In the genomic region with DNA sequence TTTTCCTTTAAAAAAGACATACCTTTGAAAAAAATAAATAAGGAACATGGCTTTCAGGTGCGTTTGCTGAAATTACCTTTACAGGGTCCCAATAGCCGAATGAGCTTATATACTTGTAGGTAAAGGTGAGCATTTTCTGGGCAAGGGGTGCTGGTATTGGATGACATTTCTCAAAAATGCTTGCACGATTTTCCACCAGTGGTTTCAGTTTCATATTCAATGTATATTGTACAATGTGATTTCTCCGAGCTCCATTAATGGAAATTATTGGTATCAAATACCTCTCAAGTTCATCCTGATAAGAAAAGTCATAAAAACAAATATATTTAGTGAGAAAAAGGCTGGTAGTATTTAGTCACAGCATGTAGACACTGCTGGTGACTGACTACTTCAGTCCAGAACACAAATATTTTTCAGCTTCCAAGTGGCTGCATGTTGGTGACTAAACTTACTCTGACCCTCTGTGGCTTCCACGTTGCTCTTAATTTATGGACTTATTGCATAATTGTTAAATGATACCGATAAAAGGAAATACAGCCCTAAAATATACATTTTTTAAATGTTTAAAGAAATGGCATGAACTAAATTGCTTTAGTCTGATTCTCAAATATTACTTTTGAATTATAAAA, we compare ENCODE assay signal across 12 cellular contexts. TPM values are rescaled to one million over a fixed set of nuclear protein-coding genes. Genes with fewer than 3 reads are reported as not detected.
DNase-seq lines count a peak whose midpoint lies in the region; ATAC-seq and TF ChIP-seq lines count a peak whose summit lies in the region.
"Had no signal": no experiment of that assay in that cellular context is flagged by ENCODE, and none has a peak within 500 bp of the region (broad histone marks: within the 10 kb centered on the region; RNA-seq: fewer than 3 reads in every experiment).

No MANE protein-coding gene starts in this region.

- peak overlapping the region; percentile 25 for H3K4me3 ChIP-seq in CD8-positive, alpha-beta memory T cell (ENCODE audit: low read length)
- peak overlapping the region; percentile 32 for H3K4me3 ChIP-seq in MM.1S (ENCODE audit: low read length)

- H3K4me1 Mint-ChIP-seq in CD8-positive, alpha-beta memory T cell: peaks cover 27 to 29% (median 28%) of the 10 kb centered on the region in 3 donors
- peaks cover 27% of the 10 kb centered on the region for H3K4me1 Mint-ChIP-seq in activated CD8-positive, alpha-beta T cell treated with anti-CD3 and anti-CD28 coated beads for 36 hours (ENCODE audit: low read depth)
- peaks cover 17 to 36% (median 31%) of the 10 kb centered on the region in 4 donors for H3K4me1 Mint-ChIP-seq in naive thymus-derived CD8-positive, alpha-beta T cell
- H3K4me1 Mint-ChIP-seq in MCF 10A (ENCODE audit: insufficient read depth, unreplicated experiment): peaks cover 6% of the 10 kb centered on the region

- peak; percentile 69 for ATAC-seq in activated CD8-positive, alpha-beta T cell treated with anti-CD3 and anti-CD28 coated beads for 36 hours
- ATAC-seq in naive thymus-derived CD8-positive, alpha-beta T cell: peak in 1 of 2 donors; percentile 46
- ATAC-seq: left cardiac atrium had no signal

- peak overlapping the region; percentile 33 to 75 (median 67) for H3K4me3 Mint-ChIP-seq in CD8-positive, alpha-beta memory T cell
- peak overlapping the region; percentile 15 for H3K4me3 Mint-ChIP-seq in activated CD8-positive, alpha-beta T cell treated with anti-CD3 and anti-CD28 coated beads for 36 hours
- H3K4me3 Mint-ChIP-seq in naive thymus-derived CD8-positive, alpha-beta T cell: peak overlapping the region; percentile 63 to 88 (median 78)
- no peak overlapping the region for H3K4me3 Mint-ChIP-seq in MCF 10A (ENCODE audit: unreplicated experiment)

- no peak for DNase-seq in CD8-positive, alpha-beta memory T cell
- DNase-seq in MM.1S (peak; percentile 33), NCI-H2196 (lab: John Stamatoyannopoulos, UW; ENCODE audit: unreplicated experiment) (no peak), MCF 10A (ENCODE audit: unreplicated experiment) (no peak), DMS153 treated with DMSO at 0.1 percent for 48 hours (lab: John Stamatoyannopoulos, UW; ENCODE audit: unreplicated experiment) (no peak)
- peak; percentile 11 for DNase-seq in activated CD8-positive, alpha-beta T cell treated with anti-CD3 and anti-CD28 coated beads for 36 hours
- DNase-seq in naive thymus-derived CD8-positive, alpha-beta T cell: peak in 2 of 10 donors; percentile 11 to 14
- DNase-seq: foreskin melanocyte; left cardiac atrium; nucleus accumbens; stimulated activated CD4-positive, alpha-beta T cell treated with anti-CD3 and anti-CD28 coated beads, Interleukin-1b, Interleukin-23, amount 100 ng/mL, for 48 hours; substantia nigra had no signal

- TF ChIP-seq CTCF in MM.1S (IDR thresholded peaks at IDR 0.05; ENCODE audit: low read length) (no peak), MCF 10A (IDR thresholded peaks at IDR 0.05; ENCODE audit: unreplicated experiment) (no peak)
- TF ChIP-seq CTCF in activated CD8-positive, alpha-beta T cell treated with anti-CD3 and anti-CD28 coated beads for 36 hours (IDR thresholded peaks at IDR 0.05): no peak

- no peaks in the 10 kb centered on the region for H3K9me3 ChIP-seq in CD8-positive, alpha-beta memory T cell (ENCODE audit: low read length)
- H3K9me3 ChIP-seq in MM.1S (replicated peaks; ENCODE audit: insufficient read depth, low read length): no peaks in the 10 kb centered on the region

- no peaks in the 10 kb centered on the region for H3F3A ChIP-seq in MM.1S (ENCODE audit: insufficient read depth, low read length)

- no peaks in the 10 kb centered on the region for H3K9me2 ChIP-seq in MM.1S (replicated peaks; ENCODE audit: insufficient read depth, low read length)

- POLR2A ChIA-PET in CD8-positive, alpha-beta memory T cell (lab: Charles Lee): no interaction called here
- POLR2A ChIA-PET in activated CD8-positive, alpha-beta T cell treated with anti-CD3 and anti-CD28 coated beads for 36 hours (lab: Charles Lee): interaction anchor here (0.9 to 1.0 kb wide), 2 partner anchors 17 to 24 kb away, joined by 3 read pairs; no protein-coding TSS in a partner anchor
- POLR2A ChIA-PET in naive thymus-derived CD8-positive, alpha-beta T cell (lab: Charles Lee): interaction anchor here (1.3 kb wide), 1 partner anchor 25 kb away, joined by 5 read pairs; no protein-coding TSS in a partner anchor
- POLR2A ChIA-PET in MCF 10A (lab: Yijun Ruan, JAX): interaction anchor here (0.7 kb wide), 1 partner anchor 625 kb away, joined by 3 read pairs; no protein-coding TSS in a partner anchor

- H3K79me2 ChIP-seq in MM.1S (ENCODE audit: low read length): no peaks in the 10 kb centered on the region

- H3K9ac ChIP-seq in MM.1S (ENCODE audit: low read length): no peak overlapping the region

- H3K9me3 Mint-ChIP-seq in CD8-positive, alpha-beta memory T cell: peaks cover 0 to 3% (median 0%) of the 10 kb centered on the region in 5 donors
- H3K9me3 Mint-ChIP-seq in activated CD8-positive, alpha-beta T cell treated with anti-CD3 and anti-CD28 coated beads for 36 hours: peaks cover 1% of the 10 kb centered on the region
- H3K9me3 Mint-ChIP-seq in naive thymus-derived CD8-positive, alpha-beta T cell: peaks cover 0 to 2% (median 0%) of the 10 kb centered on the region in 9 donors
- no peaks in the 10 kb centered on the region for H3K9me3 Mint-ChIP-seq in MCF 10A (ENCODE audit: unreplicated experiment)

- peaks cover 12% of the 10 kb centered on the region for H3K4me1 ChIP-seq in CD8-positive, alpha-beta memory T cell (ENCODE audit: insufficient read depth, low read length)
- H3K4me1 ChIP-seq in MM.1S (ENCODE audit: low read length): peaks cover 7% of the 10 kb centered on the region; the same call in 1 of the 2 replicates

- peak overlapping the region; percentile 65 for H3K4me2 ChIP-seq in MM.1S (ENCODE audit: low read depth, low read length)

- no peaks in the 10 kb centered on the region for H3K36me3 ChIP-seq in CD8-positive, alpha-beta memory T cell (ENCODE audit: insufficient read depth, low read length)
- H3K36me3 ChIP-seq in MM.1S (replicated peaks; ENCODE audit: insufficient read depth, low read length): no peaks in the 10 kb centered on the region

- no TSS peak for BruUV-seq in MCF 10A (replicated peaks; lab: Mats Ljungman, UMichigan)

- intact Hi-C loops in activated CD8-positive, alpha-beta T cell treated with anti-CD3 and anti-CD28 coated beads for 36 hours (cut with micrococcal nuclease): no loop called here
- intact Hi-C loops in MCF 10A (cut with micrococcal nuclease): no loop called here

- no peak overlapping the region; the same call in 1 of the 2 replicates for H2AFZ ChIP-seq in MM.1S (ENCODE audit: low read length)

- H3K27me3 Mint-ChIP-seq in CD8-positive, alpha-beta memory T cell: no peaks in the 10 kb centered on the region
- H3K27me3 Mint-ChIP-seq in activated CD8-positive, alpha-beta T cell treated with anti-CD3 and anti-CD28 coated beads for 36 hours: no peaks in the 10 kb centered on the region
- H3K27me3 Mint-ChIP-seq in naive thymus-derived CD8-positive, alpha-beta T cell: no peaks in the 10 kb centered on the region
- H3K27me3 Mint-ChIP-seq in MCF 10A (ENCODE audit: insufficient read depth, unreplicated experiment): peaks cover 2% of the 10 kb centered on the region

- CTCF ChIA-PET in CD8-positive, alpha-beta memory T cell (lab: Charles Lee): interaction anchor here (1.3 kb wide), 2 partner anchors 34 to 523 kb away, joined by 4 to 6 read pairs; no protein-coding TSS in a partner anchor
- CTCF ChIA-PET in activated CD8-positive, alpha-beta T cell treated with anti-CD3 and anti-CD28 coated beads for 36 hours (lab: Charles Lee): interaction anchor here (1.0 to 1.5 kb wide), 5 partner anchors 11 to 523 kb away, joined by 3 to 9 read pairs (median 3); no protein-coding TSS in a partner anchor
- CTCF ChIA-PET in MCF 10A (lab: Yijun Ruan, JAX): interaction anchor here (0.6 to 1.5 kb wide), 3 partner anchors 10 to 120 kb away, joined by 3 to 4 read pairs (median 4); no protein-coding TSS in a partner anchor

- peaks cover 0 to 8% (median 0%) of the 10 kb centered on the region in 3 donors for H3K36me3 Mint-ChIP-seq in CD8-positive, alpha-beta memory T cell
- H3K36me3 Mint-ChIP-seq in activated CD8-positive, alpha-beta T cell treated with anti-CD3 and anti-CD28 coated beads for 36 hours (ENCODE audit: low read depth): no peaks in the 10 kb centered on the region
- no peaks in the 10 kb centered on the region for H3K36me3 Mint-ChIP-seq in naive thymus-derived CD8-positive, alpha-beta T cell
- no peaks in the 10 kb centered on the region for H3K36me3 Mint-ChIP-seq in MCF 10A (ENCODE audit: insufficient read depth, unreplicated experiment)

- no peaks in the 10 kb centered on the region for H3K27me3 ChIP-seq in CD8-positive, alpha-beta memory T cell (ENCODE audit: insufficient read depth, low read length, poor library complexity, severe bottlenecking)
- H3K27me3 ChIP-seq in MM.1S (replicated peaks; ENCODE audit: insufficient read depth, low read length): no peaks in the 10 kb centered on the region

- no peak overlapping the region for H3K27ac ChIP-seq in CD8-positive, alpha-beta memory T cell (ENCODE audit: low read depth, low read length)
- no peak overlapping the region for H3K27ac ChIP-seq in MM.1S (ENCODE audit: low read length)

- H4K20me1 ChIP-seq in MM.1S (ENCODE audit: insufficient read depth, low read length): no peaks in the 10 kb centered on the region

- H3K27ac Mint-ChIP-seq in CD8-positive, alpha-beta memory T cell: peak overlapping the region in 7 of 8 donors; percentile 13 to 87 (median 52)
- peak overlapping the region; percentile 80 for H3K27ac Mint-ChIP-seq in activated CD8-positive, alpha-beta T cell treated with anti-CD3 and anti-CD28 coated beads for 36 hours
- peak overlapping the region in 9 of 10 donors; percentile 7 to 88 (median 59) for H3K27ac Mint-ChIP-seq in naive thymus-derived CD8-positive, alpha-beta T cell
- H3K27ac Mint-ChIP-seq in MCF 10A (ENCODE audit: low read depth, unreplicated experiment): no peak overlapping the region

RNA-seq across cellular contexts. Expression of gene ZBTB24, which starts 32.9 kb away (rescaled TPM):
- 10 to 100 TPM; 19.5 to 19.9 TPM for total RNA-seq in CD8-positive, alpha-beta memory T cell
- 7.5 TPM for polyA plus RNA-seq in CD8-positive, alpha-beta memory T cell
- total RNA-seq in activated CD8-positive, alpha-beta T cell treated with anti-CD3 and anti-CD28 coated beads for 36 hours: 10 to 100 TPM; 10.5 to 11.8 TPM
- 10 to 100 TPM; 21.1 to 24.7 TPM for total RNA-seq in naive thymus-derived CD8-positive, alpha-beta T cell
- 1 to 10 TPM; 6.6 to 8.8 (median 8.2) TPM for polyA plus RNA-seq in naive thymus-derived CD8-positive, alpha-beta T cell
- 9.6 and 10.4 TPM in 2 replicates for total RNA-seq in MCF 10A (2022)

Comparison
In these comparisons a context has a peak if more than half of its experiments do, and no peak if none do; other contexts are left out.
1. DNase-seq: peak in MM.1S (single experiment) and activated CD8-positive, alpha-beta T cell treated with anti-CD3 and anti-CD28 coated beads for 36 hours (single experiment); none in CD8-positive, alpha-beta memory T cell (0 of 5), NCI-H2196 (single experiment), MCF 10A (single experiment) and DMS153 treated with DMSO at 0.1 percent for 48 hours (single experiment).